Comparison of ENCODE assay signal across 1 cellular context in genomic region chr5:132651838-132652476, GRCh38.
A peak's percentile ranks its signal among the peaks of the same experiment; 100 is the strongest.
TF ChIP-seq lines count a peak whose summit lies in the region.

No MANE protein-coding gene starts in this region.

TF ChIP-seq in K562, 482 proteins besides CTCF, POLR2A, EP300 and RAD21 (continued from another document and continues in another):
- TF ChIP-seq THAP12 (CRISPR knock-in tag; IDR thresholded peaks at IDR 0.05) (no peak), ZNF316 (IDR thresholded peaks at IDR 0.05) (no peak), RFX5 (IDR thresholded peaks at IDR 0.05; ENCODE audit: low read depth, low read length) (no peak), KAT2B (IDR thresholded peaks at IDR 0.05; ENCODE audit: low read depth, low read length) (no peak), SNAPC5 (CRISPR knock-in tag; IDR thresholded peaks at IDR 0.05) (no peak), OTX1 (CRISPR knock-in tag; IDR thresholded peaks at IDR 0.05) (no peak), BCLAF1 (IDR thresholded peaks at IDR 0.05; ENCODE audit: borderline replicate concordance in 1 of 2, control insufficient read depth in 1 of 2, low read depth in 2 of 2, low read length in 1 of 2) (0 out of 4 replicates have a peak, but pooled peaks of 1 of the 2 experiments have one; percentile 56), EGR1 (conservative IDR thresholded peaks at IDR 0.05) (no peak), ZFPM2 (CRISPR knock-in tag; IDR thresholded peaks at IDR 0.05) (no peak), ZNF263 (CRISPR knock-in tag; IDR thresholded peaks at IDR 0.05; ENCODE audit: borderline replicate concordance) (no peak), JUND (IDR thresholded peaks at IDR 0.05; ENCODE audit: borderline replicate concordance, low read depth, low read length) (peak; percentile 40; the same call in 1 of the 2 replicates), JUND (tag; IDR thresholded peaks at IDR 0.05; ENCODE audit: borderline replicate concordance, low read depth, low read length) (peak; percentile 11; the same call in 1 of the 3 replicates), ZNF444 (CRISPR knock-in tag; IDR thresholded peaks at IDR 0.05) (no peak), ARNT (IDR thresholded peaks at IDR 0.05) (peak; percentile 80 to 84; a peak in 3 of 4 replicates), RBM22 (IDR thresholded peaks at IDR 0.05; ENCODE audit: low read depth, low read length, poor library complexity, severe bottlenecking) (no peak), GTF2F1 (IDR thresholded peaks at IDR 0.05; ENCODE audit: low read depth, low read length) (no peak), HMG20A (CRISPR knock-in tag; conservative IDR thresholded peaks at IDR 0.05) (no peak), KAT8 (IDR thresholded peaks at IDR 0.05; ENCODE audit: low read depth) (no peak), E2F6 (IDR thresholded peaks at IDR 0.05; ENCODE audit: borderline replicate concordance in 1 of 2, extremely low read depth in 1 of 2, insufficient read depth in 1 of 2, insufficient read length in 1 of 2, low read depth in 1 of 2, low read length in 1 of 2, poor library complexity in 1 of 2, severe bottlenecking in 1 of 2) (no peak), FOXM1 (IDR thresholded peaks at IDR 0.05; ENCODE audit: low read depth) (peak; percentile 97), FOXM1 (CRISPR knock-in tag; IDR thresholded peaks at IDR 0.05; ENCODE audit: low read depth) (no peak), ZNF384 (IDR thresholded peaks at IDR 0.05; ENCODE audit: low read depth, low read length) (no peak), ZNF253 (CRISPR knock-in tag; conservative IDR thresholded peaks at IDR 0.05) (no peak), NUFIP1 (IDR thresholded peaks at IDR 0.05; ENCODE audit: partially characterized antibody) (no peak), ZNF609 (CRISPR knock-in tag; IDR thresholded peaks at IDR 0.05; ENCODE audit: borderline replicate concordance) (no peak), HMBOX1 (IDR thresholded peaks at IDR 0.05) (no peak), ZEB2 (IDR thresholded peaks at IDR 0.05) (peak; percentile 59), SPI1 (IDR thresholded peaks at IDR 0.05; ENCODE audit: borderline replicate concordance, low read depth, low read length) (peak; percentile 28; the same call in 1 of the 2 replicates), KLF13 (tag; IDR thresholded peaks at IDR 0.05; ENCODE audit: borderline replicate concordance, low read depth) (no peak), CTCFL (IDR thresholded peaks at IDR 0.05; ENCODE audit: borderline replicate concordance, insufficient read depth, low read depth, low read length, poor library complexity, severe bottlenecking) (no peak), ELK3 (CRISPR knock-in tag; IDR thresholded peaks at IDR 0.05) (no peak), CREB3L1 (IDR thresholded peaks at IDR 0.05; ENCODE audit: borderline replicate concordance, low read depth) (no peak), ARID1B (IDR thresholded peaks at IDR 0.05) (peak; percentile 99), ZNF586 (CRISPR knock-in tag; conservative IDR thresholded peaks at IDR 0.05) (no peak), ELF1 (tag; IDR thresholded peaks at IDR 0.05) (no peak), RFX7 (CRISPR knock-in tag; IDR thresholded peaks at IDR 0.05) (no peak), HNRNPLL (IDR thresholded peaks at IDR 0.05; ENCODE audit: low read depth, low read length, poor library complexity, severe bottlenecking) (no peak), NFRKB (IDR thresholded peaks at IDR 0.05; ENCODE audit: low read depth) (no peak), ETS2 (tag; IDR thresholded peaks at IDR 0.05; ENCODE audit: borderline replicate concordance, poor library complexity, severe bottlenecking) (no peak), ATF7 (IDR thresholded peaks at IDR 0.05) (peak; percentile 62), NFYB (IDR thresholded peaks at IDR 0.05; ENCODE audit: extremely low read depth, insufficient read length) (no peak), ZHX1 (conservative IDR thresholded peaks at IDR 0.05; ENCODE audit: low read length) (no peak), HEY1 (CRISPR knock-in tag; IDR thresholded peaks at IDR 0.05; ENCODE audit: borderline replicate concordance) (no peak), FOXJ3 (CRISPR knock-in tag; IDR thresholded peaks at IDR 0.05) (no peak), XRCC3 (IDR thresholded peaks at IDR 0.05) (no peak), ZNF668 (CRISPR knock-in tag; IDR thresholded peaks at IDR 0.05) (no peak)
